In the genomic region with DNA sequence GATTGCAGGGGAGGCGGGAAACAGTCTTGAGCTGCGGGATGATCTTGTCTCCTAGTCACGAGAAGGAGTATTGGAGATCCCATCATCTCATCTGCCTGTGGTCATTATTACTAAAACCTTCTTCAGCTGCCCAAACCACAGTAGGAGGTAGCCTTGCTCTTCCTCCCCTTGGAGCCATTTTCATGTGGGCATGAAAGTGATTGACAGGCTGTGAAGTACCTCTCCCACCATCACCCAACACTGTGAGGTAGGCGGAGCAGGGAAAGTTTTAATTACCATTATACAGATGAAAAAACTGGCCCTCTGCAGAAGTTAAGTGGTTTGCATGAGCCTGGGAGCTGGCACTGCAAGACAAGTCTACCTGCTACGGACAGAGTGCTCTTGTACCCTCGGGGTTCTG, we compare ENCODE assay signal across 23 cellular contexts.
"Had no signal": no experiment of that assay in that cellular context is flagged by ENCODE, and none has a peak within 500 bp of the region (broad histone marks: within the 10 kb centered on the region; RNA-seq: fewer than 3 reads in every experiment).

No MANE protein-coding gene starts in this region.

- H3K36me3 ChIP-seq: cardiac muscle cell, esophagus squamous epithelium, gastrocnemius medialis, upper lobe of left lung had no signal

- DNase-seq: activated gamma-delta T cell; activated naive CD4-positive, alpha-beta T cell treated with anti-CD3 and anti-CD28 coated beads, Interleukin-2, amount 50 U/mL, for 16 hours; activated naive CD8-positive, alpha-beta T cell treated with anti-CD3 and anti-CD28 coated beads, Interleukin-2, amount 50 U/mL, for 24 hours; activated T-cell treated with anti-CD3 and anti-CD28 coated beads, Interleukin-2, amount 50 U/mL, for 48 hours; cortex of kidney; endodermal cell; esophagus squamous epithelium; gastrocnemius medialis; head of caudate nucleus; left ventricle myocardium superior; mammary epithelial cell; midbrain; nucleus accumbens; small intestine; stimulated activated CD4-positive, alpha-beta T cell treated with anti-CD3 and anti-CD28 coated beads, Interleukin-15, amount 100 ng/mL, for 24 hours; stimulated activated CD4-positive, alpha-beta T cell treated with anti-CD3 and anti-CD28 coated beads, Interleukin-4, amount 100 ng/mL, for 1 hour; stimulated activated naive CD4-positive, alpha-beta T cell; T-helper 1 cell; upper lobe of left lung had no signal

- H3K27me3 ChIP-seq: cardiac muscle cell, esophagus squamous epithelium, gastrocnemius medialis, upper lobe of left lung had no signal

- H3K9me3 Mint-ChIP-seq: activated naive CD8-positive, alpha-beta T cell treated with anti-CD3 and anti-CD28 coated beads, Interleukin-2, amount 50 U/mL, for 24 hours; endodermal cell; natural killer cell treated with Interleukin-12 subunit alpha and Interleukin-12 subunit beta and Interleukin-15 and Interleukin-18, amount 100 ng/mL, for 72 hours had no signal

- H3K4me3 Mint-ChIP-seq: activated naive CD8-positive, alpha-beta T cell treated with anti-CD3 and anti-CD28 coated beads, Interleukin-2, amount 50 U/mL, for 24 hours; endodermal cell; natural killer cell treated with Interleukin-12 subunit alpha and Interleukin-12 subunit beta and Interleukin-15 and Interleukin-18, amount 100 ng/mL, for 72 hours had no signal

- H3K9me3 ChIP-seq: esophagus squamous epithelium, gastrocnemius medialis, upper lobe of left lung had no signal

- ATAC-seq: activated naive CD8-positive, alpha-beta T cell treated with anti-CD3 and anti-CD28 coated beads, Interleukin-2, amount 50 U/mL, for 24 hours; gastrocnemius medialis; left ventricle myocardium superior; natural killer cell treated with Interleukin-12 subunit alpha and Interleukin-12 subunit beta and Interleukin-15 and Interleukin-18, amount 100 ng/mL, for 72 hours; sciatic nerve had no signal

- H3K36me3 Mint-ChIP-seq: natural killer cell treated with Interleukin-12 subunit alpha and Interleukin-12 subunit beta and Interleukin-15 and Interleukin-18, amount 100 ng/mL, for 72 hours had no signal

- H3K4me1 Mint-ChIP-seq: endodermal cell had no signal

- H3K4me3 ChIP-seq: cardiac muscle cell, esophagus squamous epithelium, gastrocnemius medialis, upper lobe of left lung had no signal

- FAIRE-seq: islet of Langerhans, small intestine had no signal

- H3K27ac Mint-ChIP-seq: activated naive CD8-positive, alpha-beta T cell treated with anti-CD3 and anti-CD28 coated beads, Interleukin-2, amount 50 U/mL, for 24 hours; endodermal cell had no signal

- H3K27ac ChIP-seq: cardiac muscle cell, esophagus squamous epithelium, gastrocnemius medialis, upper lobe of left lung had no signal

- H3K27me3 Mint-ChIP-seq: activated naive CD8-positive, alpha-beta T cell treated with anti-CD3 and anti-CD28 coated beads, Interleukin-2, amount 50 U/mL, for 24 hours had no signal
